ENCODE assay signal across 15 cellular contexts in genomic region chr1:214568328-214568727, GRCh38. TPM values are rescaled to one million over a fixed set of nuclear protein-coding genes. Genes with fewer than 3 reads are reported as not detected.
DNase-seq lines count a peak whose midpoint lies in the region; TF ChIP-seq lines count a peak whose summit lies in the region.
"Had no signal": no experiment of that assay in that cellular context is flagged by ENCODE, and none has a peak within 500 bp of the region (broad histone marks: within the 10 kb centered on the region; RNA-seq: fewer than 3 reads in every experiment).

No MANE protein-coding gene starts in this region.

- H3K4me1 ChIP-seq in BE2C = no peaks in the 10 kb centered on the region

- DNase-seq in AG08395 (ENCODE audit: low spot score) = peak; percentile 9
- DNase-seq in HFFc6 = peak; percentile 33
- peak; percentile 59 for DNase-seq in astrocyte of the spinal cord (ENCODE audit: low read depth, low spot score)
- DNase-seq in iris pigment epithelial cell (ENCODE audit: low read depth) = peak; percentile 61
- no peak for DNase-seq in BE2C
- no peak for DNase-seq in NCI-H2227 treated with DMSO at 0.1 percent for 48 hours (lab: John Stamatoyannopoulos, UW)
- DNase-seq in HEK293T (ENCODE audit: extremely low spot score) = no peak
- no peak for DNase-seq in stimulated activated CD4-positive, alpha-beta T cell treated with anti-CD3 and anti-CD28 coated beads, Interleukin-1b, Interleukin-23, amount 100 ng/mL, for 48 hours
- DNase-seq: activated CD4-positive, alpha-beta memory T cell treated with anti-CD3 and anti-CD28 coated beads for 36 hours; activated T-cell treated with anti-CD3 and anti-CD28 coated beads, Interleukin-2, amount 50 U/mL, for 72 hours; colonic mucosa; sigmoid colon had no signal

- no peaks in the 10 kb centered on the region for H3K9me3 ChIP-seq in BE2C
- H3K9me3 ChIP-seq: colonic mucosa, sigmoid colon had no signal

- CTCF ChIA-PET in HEK293T (lab: Yijun Ruan, JAX) = no interaction called here

- peaks cover 85% of the 10 kb centered on the region for H3K4me1 Mint-ChIP-seq in HFFc6 (ENCODE audit: low read depth)
- H3K4me1 Mint-ChIP-seq: GM23338; memory B cell; stimulated activated effector memory CD8-positive, alpha-beta T cell treated with anti-CD3 and anti-CD28 coated beads, Interleukin-12 subunit alpha, Interleukin-12 subunit beta, amount 100 ng/mL, for 72 hours had no signal

- POLR2A ChIA-PET in HEK293T (lab: Yijun Ruan, JAX) = interaction anchor here (1.1 to 1.2 kb wide), 3 partner anchors 11 to 34 kb away, joined by 3 to 5 read pairs (median 3); partner anchors contain the start of genes CENPF and PTPN14

- peak overlapping the region; percentile 18 for H3K4me3 Mint-ChIP-seq in HFFc6
- H3K4me3 Mint-ChIP-seq: activated CD4-positive, alpha-beta memory T cell treated with anti-CD3 and anti-CD28 coated beads for 36 hours; activated T-cell treated with anti-CD3 and anti-CD28 coated beads, Interleukin-2, amount 50 U/mL, for 72 hours; GM23338; memory B cell; stimulated activated effector memory CD8-positive, alpha-beta T cell treated with anti-CD3 and anti-CD28 coated beads, Interleukin-12 subunit alpha, Interleukin-12 subunit beta, amount 100 ng/mL, for 72 hours had no signal

- H3K4me3 ChIP-seq in astrocyte of the spinal cord (ENCODE audit: low read depth, low read length) (no peak overlapping the region), BE2C (ENCODE audit: low read depth, low read length) (no peak overlapping the region)
- H3K4me3 ChIP-seq: colonic mucosa, GM23338, sigmoid colon had no signal

- TF ChIP-seq CTCF in HFFc6 (IDR thresholded peaks at IDR 0.05) (no peak), astrocyte of the spinal cord (IDR thresholded peaks at IDR 0.05; ENCODE audit: low read depth, low read length) (no peak), BE2C (IDR thresholded peaks at IDR 0.05; ENCODE audit: low read depth, low read length) (no peak)

- no peaks in the 10 kb centered on the region for H3K27me3 ChIP-seq in BE2C
- H3K27me3 ChIP-seq: colonic mucosa, sigmoid colon had no signal

- H3K36me3 ChIP-seq in BE2C = no peaks in the 10 kb centered on the region
- H3K36me3 ChIP-seq: colonic mucosa, sigmoid colon had no signal

- H3K27ac Mint-ChIP-seq in HFFc6 = peak overlapping the region; percentile 78
- H3K27ac Mint-ChIP-seq: activated CD4-positive, alpha-beta memory T cell treated with anti-CD3 and anti-CD28 coated beads for 36 hours; activated T-cell treated with anti-CD3 and anti-CD28 coated beads, Interleukin-2, amount 50 U/mL, for 72 hours; GM23338; memory B cell; stimulated activated effector memory CD8-positive, alpha-beta T cell treated with anti-CD3 and anti-CD28 coated beads, Interleukin-12 subunit alpha, Interleukin-12 subunit beta, amount 100 ng/mL, for 72 hours had no signal

- in situ Hi-C loops in astrocyte of the spinal cord (cut with HindIII; ENCODE audit: low sequenced_read_pairs) = no loop called here

- H3K27me3 Mint-ChIP-seq in HFFc6 (ENCODE audit: insufficient read depth) = no peaks in the 10 kb centered on the region; the same call in none of the 2 replicates

- H3K36me3 Mint-ChIP-seq in HFFc6 (ENCODE audit: low read depth) = no peaks in the 10 kb centered on the region
- H3K36me3 Mint-ChIP-seq: activated CD4-positive, alpha-beta memory T cell treated with anti-CD3 and anti-CD28 coated beads for 36 hours; memory B cell; stimulated activated effector memory CD8-positive, alpha-beta T cell treated with anti-CD3 and anti-CD28 coated beads, Interleukin-12 subunit alpha, Interleukin-12 subunit beta, amount 100 ng/mL, for 72 hours had no signal

- H3K9me3 Mint-ChIP-seq in HFFc6 = no peaks in the 10 kb centered on the region
- H3K9me3 Mint-ChIP-seq: activated CD4-positive, alpha-beta memory T cell treated with anti-CD3 and anti-CD28 coated beads for 36 hours; activated T-cell treated with anti-CD3 and anti-CD28 coated beads, Interleukin-2, amount 50 U/mL, for 72 hours; GM23338; memory B cell; stimulated activated effector memory CD8-positive, alpha-beta T cell treated with anti-CD3 and anti-CD28 coated beads, Interleukin-12 subunit alpha, Interleukin-12 subunit beta, amount 100 ng/mL, for 72 hours had no signal

TF ChIP-seq in HEK293T, 16 proteins besides CTCF, POLR2A, EP300 and RAD21:
- no peak for TF ChIP-seq SP1 (IDR thresholded peaks at IDR 0.05)
- no peak for TF ChIP-seq NFRKB (IDR thresholded peaks at IDR 0.05)
- TF ChIP-seq TARDBP (IDR thresholded peaks at IDR 0.05) = no peak
- no peak for TF ChIP-seq L3MBTL2 (conservative IDR thresholded peaks at IDR 0.05)
- no peak for TF ChIP-seq LEF1 (IDR thresholded peaks at IDR 0.05; ENCODE audit: borderline replicate concordance)
- no peak for TF ChIP-seq SUZ12 (IDR thresholded peaks at IDR 0.05)
- no peak for TF ChIP-seq ZNF384 (IDR thresholded peaks at IDR 0.05)
- no peak for TF ChIP-seq BHLHE40 (IDR thresholded peaks at IDR 0.05; ENCODE audit: borderline replicate concordance)
- no peak for TF ChIP-seq ARNT (IDR thresholded peaks at IDR 0.05)
- no peak for TF ChIP-seq FOXM1 (IDR thresholded peaks at IDR 0.05; ENCODE audit: borderline replicate concordance)
- no peak for TF ChIP-seq PKNOX1 (IDR thresholded peaks at IDR 0.05)
- TF ChIP-seq ELF4 (IDR thresholded peaks at IDR 0.05) = no peak
- no peak for TF ChIP-seq CTBP1 (IDR thresholded peaks at IDR 0.05; ENCODE audit: borderline replicate concordance)
- TF ChIP-seq FOXA1 (IDR thresholded peaks at IDR 0.05) = no peak
- TF ChIP-seq HDGF (IDR thresholded peaks at IDR 0.05; ENCODE audit: borderline replicate concordance) = no peak
- TF ChIP-seq FOXK2 (IDR thresholded peaks at IDR 0.05) = no peak

RNA-seq across cellular contexts. Expression of gene PTPN14, which starts 16.9 kb away (rescaled TPM):
- 100 to 1,000 TPM in 4 of 6 experiments, 10 to 100 TPM in 2; 93.6 to 140 (median 106) TPM for total RNA-seq in HFFc6 (2021; fragmentation: NEBNext Ultra II Directional; extraction: Animal tissue kit (Norgen Biotek cat#: 25700))
- polyA plus RNA-seq in BE2C (2012; ENCODE audit: insufficient read depth, insufficient read length, low read depth) = 1.0 TPM

RNA-seq across cellular contexts. Expression of gene CENPF, which starts 34.7 kb away (rescaled TPM):
- 10 to 100 TPM; 36.8 to 79.2 (median 76.6) TPM for total RNA-seq in HFFc6 (2021; fragmentation: NEBNext Ultra II Directional; extraction: Animal tissue kit (Norgen Biotek cat#: 25700))
- polyA plus RNA-seq in BE2C (2012; ENCODE audit: insufficient read depth, insufficient read length, low read depth) = 24.8 TPM

Comparison
In these comparisons a context has a peak if more than half of its experiments do, and no peak if none do; other contexts are left out.
1. DNase-seq: peak in AG08395 (single experiment), HFFc6 (single experiment), astrocyte of the spinal cord (single experiment) and iris pigment epithelial cell (single experiment); none in BE2C (single experiment), NCI-H2227 treated with DMSO at 0.1 percent for 48 hours (single experiment), HEK293T (single experiment) and stimulated activated CD4-positive, alpha-beta T cell treated with anti-CD3 and anti-CD28 coated beads, Interleukin-1b, Interleukin-23, amount 100 ng/mL, for 48 hours (single experiment).